ENCODE assay signal across 17 cellular contexts in the genomic region with DNA sequence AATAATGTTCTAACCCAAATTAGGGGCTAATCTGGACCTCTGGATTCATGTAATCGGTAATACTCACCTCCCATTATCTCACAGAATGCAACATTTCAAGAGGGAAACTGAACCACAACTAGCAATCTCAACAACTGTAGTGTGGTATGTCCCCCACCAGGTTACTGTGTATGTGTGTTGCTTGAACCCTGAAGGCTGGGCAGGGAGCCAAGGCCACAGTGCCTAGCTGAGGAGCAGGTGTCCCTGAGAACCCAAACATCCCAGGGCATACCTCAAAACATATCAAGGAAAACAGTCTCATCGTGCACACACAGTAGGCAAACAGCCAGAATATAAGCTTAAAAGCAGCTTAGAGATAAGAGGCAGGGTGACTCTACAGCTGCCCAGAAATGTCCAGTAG. TPM values are rescaled to one million over a fixed set of nuclear protein-coding genes. Genes with fewer than 3 reads are reported as not detected.
DNase-seq lines count a peak whose midpoint lies in the region; ATAC-seq, FAIRE-seq and TF ChIP-seq lines count a peak whose summit lies in the region.
"Had no signal": no experiment of that assay in that cellular context is flagged by ENCODE, and none has a peak within 500 bp of the region (broad histone marks: within the 10 kb centered on the region; RNA-seq: fewer than 3 reads in every experiment).

No MANE protein-coding gene starts in this region.

- no peak overlapping the region for H3K4me3 Mint-ChIP-seq in stimulated activated memory B cell treated with anti-CD40 and anti-IgM and Interleukin-4, amounts not matched to agents 10 μg/mL and 1 μg/mL and 100 μg/mL, for 72 hours
- H3K4me3 Mint-ChIP-seq: CD4-positive, alpha-beta memory T cell; H9 had no signal

- DNase-seq in COLO668 (lab: John Stamatoyannopoulos, UW; ENCODE audit: unreplicated experiment) (peak; percentile 33), GM12891 (ENCODE audit: insufficient read length, low spot score) (no peak), SJCRH30 (peak; percentile 13 to 30)
- no peak for DNase-seq in stimulated activated CD8-positive, alpha-beta memory T cell treated with anti-CD3 and anti-CD28 coated beads, Interleukin-4, amount 100 ng/mL, for 48 hours
- DNase-seq: C1 segment of cervical spinal cord; Caco-2; CD4-positive, alpha-beta memory T cell; DMS153; DND-41; GM23248; H9 had no signal

- peaks cover 37% of the 10 kb centered on the region for H3K36me3 Mint-ChIP-seq in stimulated activated memory B cell treated with anti-CD40 and anti-IgM and Interleukin-4, amounts not matched to agents 10 μg/mL and 1 μg/mL and 100 μg/mL, for 72 hours

- H3K9me3 Mint-ChIP-seq in stimulated activated memory B cell treated with anti-CD40 and anti-IgM and Interleukin-4, amounts not matched to agents 10 μg/mL and 1 μg/mL and 100 μg/mL, for 72 hours, result no peaks in the 10 kb centered on the region
- H3K9me3 Mint-ChIP-seq: CD4-positive, alpha-beta memory T cell; H9 had no signal

- H3K27ac ChIP-seq in SJCRH30, result no peak overlapping the region
- H3K27ac ChIP-seq: GM23248 had no signal

- H3K4me3 ChIP-seq in SJCRH30, result no peak overlapping the region
- H3K4me3 ChIP-seq: GM23248 had no signal

- no peaks in the 10 kb centered on the region for H3K27me3 Mint-ChIP-seq in stimulated activated memory B cell treated with anti-CD40 and anti-IgM and Interleukin-4, amounts not matched to agents 10 μg/mL and 1 μg/mL and 100 μg/mL, for 72 hours
- H3K27me3 Mint-ChIP-seq: CD4-positive, alpha-beta memory T cell had no signal

- no peak for ATAC-seq in GM21786 (IDR thresholded peaks at IDR 0.05; ENCODE audit: unreplicated experiment)
- no peak for ATAC-seq in stimulated activated memory B cell treated with anti-CD40 and anti-IgM and Interleukin-4, amounts not matched to agents 10 μg/mL and 1 μg/mL and 100 μg/mL, for 72 hours
- ATAC-seq: HCT116 had no signal

- no peaks in the 10 kb centered on the region for H3K4me1 Mint-ChIP-seq in stimulated activated memory B cell treated with anti-CD40 and anti-IgM and Interleukin-4, amounts not matched to agents 10 μg/mL and 1 μg/mL and 100 μg/mL, for 72 hours
- H3K4me1 Mint-ChIP-seq: H9 had no signal

- peak; percentile 28 for FAIRE-seq in GM12891 (lab: Jason Lieb, UNC)
- FAIRE-seq: GM18507 had no signal

- no peak overlapping the region for H3K27ac Mint-ChIP-seq in stimulated activated memory B cell treated with anti-CD40 and anti-IgM and Interleukin-4, amounts not matched to agents 10 μg/mL and 1 μg/mL and 100 μg/mL, for 72 hours
- H3K27ac Mint-ChIP-seq: CD4-positive, alpha-beta memory T cell; H9 had no signal

- H3K36me3 ChIP-seq in SJCRH30, result peaks cover 15% of the 10 kb centered on the region

- H3K4me1 ChIP-seq in SJCRH30, result no peaks in the 10 kb centered on the region

- H3K9me3 ChIP-seq in SJCRH30 (replicated peaks), result no peaks in the 10 kb centered on the region
- H3K9me3 ChIP-seq: Caco-2 had no signal

- H3K27me3 ChIP-seq in SJCRH30, result no peaks in the 10 kb centered on the region

- no peak for TF ChIP-seq POLR2A in GM12891 (IDR thresholded peaks at IDR 0.05; ENCODE audit: low read depth, low read length)

TF ChIP-seq in GM12891, 5 proteins besides CTCF, POLR2A, EP300 and RAD21:
- TF ChIP-seq POLR2AphosphoS5 (IDR thresholded peaks at IDR 0.05; ENCODE audit: low read depth, low read length) (no peak), SPI1 (IDR thresholded peaks at IDR 0.05; ENCODE audit: low read depth, low read length) (no peak), TAF1 (IDR thresholded peaks at IDR 0.05; ENCODE audit: low read depth, low read length) (no peak), POU2F2 (IDR thresholded peaks at IDR 0.05; ENCODE audit: low read depth, low read length) (no peak), PAX5 (IDR thresholded peaks at IDR 0.05; ENCODE audit: insufficient read depth, low read length, severe bottlenecking) (no peak)

RNA-seq across cellular contexts. Expression of a gene that starts 20.5 kb away (rescaled TPM):
- 2.6 TPM for polyA plus RNA-seq in GM12891 (2012; ENCODE audit: low read depth, missing spikeins)
- 10.3 and 10.9 TPM in 2 replicates for total RNA-seq in SJCRH30 (2014; rRNA removed; shearing (Covaris generic))

RNA-seq across cellular contexts. Expression of a gene that starts 51.1 kb away (rescaled TPM):
- 0.05 TPM for polyA plus RNA-seq in GM12891 (2012; ENCODE audit: low read depth, missing spikeins)
- total RNA-seq in SJCRH30 (2014; rRNA removed; shearing (Covaris generic)), result not detected in 2 replicates
- total RNA-seq: A172; A673; CD4-positive, alpha-beta memory T cell; GM23248 had no signal

Comparison
In these comparisons a context has a peak if more than half of its experiments do, and no peak if none do; other contexts are left out.
1. DNase-seq: peak in COLO668 (single experiment) and SJCRH30 (2 of 2); none in GM12891 (single experiment) and stimulated activated CD8-positive, alpha-beta memory T cell treated with anti-CD3 and anti-CD28 coated beads, Interleukin-4, amount 100 ng/mL, for 48 hours (single experiment).